In genomic region chr18:55510809-55511208, GRCh38 we compare ENCODE assay signal across 8 cellular contexts.
DNase-seq lines count a peak whose midpoint lies in the region; ATAC-seq lines count a peak whose summit lies in the region.

No MANE protein-coding gene starts in this region.

- no peaks in the 10 kb centered on the region for H3K27me3 ChIP-seq in effector memory CD4-positive, alpha-beta T cell (replicated peaks; ENCODE audit: control insufficient read depth, insufficient read depth, low read length, poor library complexity, severe bottlenecking)
- no peaks in the 10 kb centered on the region for H3K27me3 ChIP-seq in CD4-positive, alpha-beta memory T cell (ENCODE audit: insufficient read depth, low read length)

- peaks cover 0 to 3% (median 0%) of the 10 kb centered on the region in 8 donors for H3K9me3 Mint-ChIP-seq in CD4-positive, alpha-beta memory T cell

- H3K4me1 ChIP-seq in effector memory CD4-positive, alpha-beta T cell (ENCODE audit: control insufficient read depth, insufficient read depth, low read length, poor library complexity, severe bottlenecking): no peaks in the 10 kb centered on the region
- H3K4me1 ChIP-seq in CD4-positive, alpha-beta memory T cell (ENCODE audit: insufficient read depth, low read length): no peaks in the 10 kb centered on the region

- no peak overlapping the region for H3K27ac ChIP-seq in effector memory CD4-positive, alpha-beta T cell (ENCODE audit: insufficient read depth, low read length, poor library complexity, severe bottlenecking)
- H3K27ac ChIP-seq in CD4-positive, alpha-beta memory T cell (ENCODE audit: low read depth, low read length): no peak overlapping the region

- intact Hi-C loops in CD4-positive, alpha-beta memory T cell (cut with micrococcal nuclease): no loop called here

- H3K4me1 Mint-ChIP-seq in CD4-positive, alpha-beta memory T cell: no peaks in the 10 kb centered on the region

- peaks cover 0 to 2% of the 10 kb centered on the region in 2 donors for H3K27me3 Mint-ChIP-seq in CD4-positive, alpha-beta memory T cell

- no peak overlapping the region for H3K4me3 Mint-ChIP-seq in CD4-positive, alpha-beta memory T cell

- POLR2A ChIA-PET in CD4-positive, alpha-beta memory T cell (lab: Charles Lee; ENCODE audit: partially characterized antibody): no interaction called here

- H3K9me3 ChIP-seq in effector memory CD4-positive, alpha-beta T cell (ENCODE audit: control insufficient read depth, low read length): no peaks in the 10 kb centered on the region
- H3K9me3 ChIP-seq in CD4-positive, alpha-beta memory T cell (ENCODE audit: control insufficient read depth in 1 of 2, low read length in 2 of 2): no peaks in the 10 kb centered on the region

- peak; percentile 52 for DNase-seq in ACHN
- peak; percentile 31 for DNase-seq in KG1 (lab: John Stamatoyannopoulos, UW)
- DNase-seq in dermis microvascular lymphatic vessel endothelial cell (ENCODE audit: low read depth in 2 of 2): peak; percentile 99 to 100
- peak; percentile 28 for DNase-seq in mucosa of gallbladder (ENCODE audit: low spot score)
- no peak for DNase-seq in effector memory CD4-positive, alpha-beta T cell
- DNase-seq in SHP77 treated with DMSO at 0.1 percent for 48 hours (lab: John Stamatoyannopoulos, UW): no peak
- DNase-seq in CD4-positive, alpha-beta memory T cell: no peak

- CTCF ChIA-PET in CD4-positive, alpha-beta memory T cell (lab: Charles Lee; ENCODE audit: partially characterized antibody): no interaction called here

- H3K4me3 ChIP-seq in effector memory CD4-positive, alpha-beta T cell (ENCODE audit: insufficient read depth, low read depth, low read length, poor library complexity, severe bottlenecking): no peak overlapping the region
- no peak overlapping the region for H3K4me3 ChIP-seq in CD4-positive, alpha-beta memory T cell (ENCODE audit: low read length in 2 of 2)

- no peak for ATAC-seq in GM19035 (IDR thresholded peaks at IDR 0.05; ENCODE audit: unreplicated experiment)

- H3K27ac Mint-ChIP-seq in CD4-positive, alpha-beta memory T cell: no peak overlapping the region

- no peaks in the 10 kb centered on the region for H3K36me3 ChIP-seq in effector memory CD4-positive, alpha-beta T cell (ENCODE audit: control insufficient read depth, insufficient read depth, low read length)
- H3K36me3 ChIP-seq in CD4-positive, alpha-beta memory T cell (ENCODE audit: insufficient read depth, low read length): no peaks in the 10 kb centered on the region

- H3K36me3 Mint-ChIP-seq in CD4-positive, alpha-beta memory T cell: no peaks in the 10 kb centered on the region

- in situ Hi-C loops in ACHN (cut with HindIII; ENCODE audit: low pct_ligation_motif_present, low pct_unique_long_range_greater_than_20kb, low sequenced_read_pairs): no loop called here

Comparison
In these comparisons a context has a peak if more than half of its experiments do, and no peak if none do; other contexts are left out.
1. DNase-seq: peak in ACHN (single experiment), KG1 (single experiment), dermis microvascular lymphatic vessel endothelial cell (2 of 2) and mucosa of gallbladder (single experiment); none in effector memory CD4-positive, alpha-beta T cell (0 of 3), SHP77 treated with DMSO at 0.1 percent for 48 hours (single experiment) and CD4-positive, alpha-beta memory T cell (0 of 5).